Comparison of ENCODE assay signal across 12 cellular contexts in genomic region chr20:35020108-35021031, GRCh38.
DNase-seq lines count a peak whose midpoint lies in the region; ATAC-seq, FAIRE-seq and TF ChIP-seq lines count a peak whose summit lies in the region.
"Had no signal": no experiment of that assay in that cellular context is flagged by ENCODE, and none has a peak within 500 bp of the region (broad histone marks: within the 10 kb centered on the region; RNA-seq: fewer than 3 reads in every experiment).

No MANE protein-coding gene starts in this region.

- H3K4me3 Mint-ChIP-seq in stimulated activated naive CD8-positive, alpha-beta T cell treated with anti-CD3 and anti-CD28 coated beads, Interleukin-15, Interleukin-2, amounts not matched to agents 100 ng/mL and 50 ng/mL, for 24 hours = no peak overlapping the region
- H3K4me3 Mint-ChIP-seq in stimulated activated naive CD8-positive, alpha-beta T cell treated with anti-CD3 and anti-CD28 coated beads, Interleukin-15, amount 100 ng/mL, for 72 hours = no peak overlapping the region
- H3K4me3 Mint-ChIP-seq in effector memory CD8-positive, alpha-beta T cell = no peak overlapping the region
- no peak overlapping the region for H3K4me3 Mint-ChIP-seq in nephron
- H3K4me3 Mint-ChIP-seq: memory B cell had no signal

- H3K27me3 Mint-ChIP-seq in stimulated activated naive CD8-positive, alpha-beta T cell treated with anti-CD3 and anti-CD28 coated beads, Interleukin-15, Interleukin-2, amounts not matched to agents 100 ng/mL and 50 ng/mL, for 24 hours = no peaks in the 10 kb centered on the region
- no peaks in the 10 kb centered on the region for H3K27me3 Mint-ChIP-seq in stimulated activated naive CD8-positive, alpha-beta T cell treated with anti-CD3 and anti-CD28 coated beads, Interleukin-15, amount 100 ng/mL, for 72 hours
- no peaks in the 10 kb centered on the region for H3K27me3 Mint-ChIP-seq in effector memory CD8-positive, alpha-beta T cell
- no peaks in the 10 kb centered on the region for H3K27me3 Mint-ChIP-seq in nephron (ENCODE audit: low read depth)
- H3K27me3 Mint-ChIP-seq: memory B cell had no signal

- peak overlapping the region; percentile 23 for H3K27ac ChIP-seq in vagina
- H3K27ac ChIP-seq: BLaER1 had no signal

- no peaks in the 10 kb centered on the region for H3K27me3 ChIP-seq in vagina
- H3K27me3 ChIP-seq: BLaER1 had no signal

- no peak for TF ChIP-seq POLR2A in vagina (IDR thresholded peaks at IDR 0.05)

- peaks cover 27% of the 10 kb centered on the region for H3K36me3 Mint-ChIP-seq in stimulated activated naive CD8-positive, alpha-beta T cell treated with anti-CD3 and anti-CD28 coated beads, Interleukin-15, Interleukin-2, amounts not matched to agents 100 ng/mL and 50 ng/mL, for 24 hours (ENCODE audit: low read depth)
- peaks cover 48% of the 10 kb centered on the region for H3K36me3 Mint-ChIP-seq in effector memory CD8-positive, alpha-beta T cell (ENCODE audit: insufficient read depth)
- H3K36me3 Mint-ChIP-seq in nephron (ENCODE audit: low read depth) = peaks cover 44% of the 10 kb centered on the region

- no peak for DNase-seq in stimulated activated naive CD8-positive, alpha-beta T cell treated with anti-CD3 and anti-CD28 coated beads, Interleukin-15, amount 100 ng/mL, for 72 hours
- DNase-seq in effector memory CD8-positive, alpha-beta T cell = no peak
- no peak for DNase-seq in vagina (ENCODE audit: extremely low spot score in 2 of 2)
- DNase-seq in D721Med (ENCODE audit: insufficient read length, low spot score) = no peak
- no peak for DNase-seq in GOT3 (lab: John Stamatoyannopoulos, UW)
- DNase-seq: MM.1S; stimulated activated CD4-positive, alpha-beta T cell treated with anti-CD3 and anti-CD28 coated beads, Interleukin-4, amount 100 ng/mL, for 24 hours had no signal

- FAIRE-seq in D721Med (lab: Jason Lieb, UNC) = no peak

- intact Hi-C loops in vagina (cut with DNase I) = no loop called here

- no peaks in the 10 kb centered on the region for H3K9me3 ChIP-seq in vagina
- H3K9me3 ChIP-seq: BLaER1 had no signal

- peak overlapping the region; percentile 6 for H3K27ac Mint-ChIP-seq in stimulated activated naive CD8-positive, alpha-beta T cell treated with anti-CD3 and anti-CD28 coated beads, Interleukin-15, Interleukin-2, amounts not matched to agents 100 ng/mL and 50 ng/mL, for 24 hours
- H3K27ac Mint-ChIP-seq in stimulated activated naive CD8-positive, alpha-beta T cell treated with anti-CD3 and anti-CD28 coated beads, Interleukin-15, amount 100 ng/mL, for 72 hours = peak overlapping the region in 1 of 2 donors; percentile 25
- H3K27ac Mint-ChIP-seq in effector memory CD8-positive, alpha-beta T cell = peak overlapping the region; percentile 18 to 58
- H3K27ac Mint-ChIP-seq in nephron = peak overlapping the region in 2 of 3 experiments; percentile 15 to 17
- H3K27ac Mint-ChIP-seq: memory B cell had no signal

- TF ChIP-seq CTCF in nephron (IDR thresholded peaks at IDR 0.05; ENCODE audit: unreplicated experiment in 3 of 3) (no peak), vagina (IDR thresholded peaks at IDR 0.05) (no peak), D721Med (IDR thresholded peaks at IDR 0.05; ENCODE audit: insufficient read depth, missing control alignments) (no peak)

- H3K4me1 ChIP-seq in vagina = peaks cover 41% of the 10 kb centered on the region
- H3K4me1 ChIP-seq: BLaER1 had no signal

- no peaks in the 10 kb centered on the region for H3K9me3 Mint-ChIP-seq in stimulated activated naive CD8-positive, alpha-beta T cell treated with anti-CD3 and anti-CD28 coated beads, Interleukin-15, Interleukin-2, amounts not matched to agents 100 ng/mL and 50 ng/mL, for 24 hours
- no peaks in the 10 kb centered on the region for H3K9me3 Mint-ChIP-seq in stimulated activated naive CD8-positive, alpha-beta T cell treated with anti-CD3 and anti-CD28 coated beads, Interleukin-15, amount 100 ng/mL, for 72 hours
- H3K9me3 Mint-ChIP-seq in effector memory CD8-positive, alpha-beta T cell = no peaks in the 10 kb centered on the region
- no peaks in the 10 kb centered on the region for H3K9me3 Mint-ChIP-seq in nephron
- H3K9me3 Mint-ChIP-seq: memory B cell had no signal

- H3K36me3 ChIP-seq in vagina = peaks cover 0 to 18% of the 10 kb centered on the region in 2 donors

- ATAC-seq in stimulated activated naive CD8-positive, alpha-beta T cell treated with anti-CD3 and anti-CD28 coated beads, Interleukin-15, amount 100 ng/mL, for 72 hours = no peak
- no peak for ATAC-seq in effector memory CD8-positive, alpha-beta T cell (replicated peaks)
- no peak for ATAC-seq in HG03469 (IDR thresholded peaks at IDR 0.05; ENCODE audit: unreplicated experiment)

- no peak overlapping the region for H3K4me3 ChIP-seq in vagina
- H3K4me3 ChIP-seq: BLaER1 had no signal

- H3K4me1 Mint-ChIP-seq in stimulated activated naive CD8-positive, alpha-beta T cell treated with anti-CD3 and anti-CD28 coated beads, Interleukin-15, Interleukin-2, amounts not matched to agents 100 ng/mL and 50 ng/mL, for 24 hours (ENCODE audit: low read depth) = no peaks in the 10 kb centered on the region
- no peaks in the 10 kb centered on the region for H3K4me1 Mint-ChIP-seq in stimulated activated naive CD8-positive, alpha-beta T cell treated with anti-CD3 and anti-CD28 coated beads, Interleukin-15, amount 100 ng/mL, for 72 hours
- peaks cover 0 to 14% of the 10 kb centered on the region in 2 donors for H3K4me1 Mint-ChIP-seq in effector memory CD8-positive, alpha-beta T cell (ENCODE audit: low read depth in 2 of 2)
- peaks cover 4% of the 10 kb centered on the region for H3K4me1 Mint-ChIP-seq in nephron
